ENCODE assay signal across 9 cellular contexts in the genomic region with DNA sequence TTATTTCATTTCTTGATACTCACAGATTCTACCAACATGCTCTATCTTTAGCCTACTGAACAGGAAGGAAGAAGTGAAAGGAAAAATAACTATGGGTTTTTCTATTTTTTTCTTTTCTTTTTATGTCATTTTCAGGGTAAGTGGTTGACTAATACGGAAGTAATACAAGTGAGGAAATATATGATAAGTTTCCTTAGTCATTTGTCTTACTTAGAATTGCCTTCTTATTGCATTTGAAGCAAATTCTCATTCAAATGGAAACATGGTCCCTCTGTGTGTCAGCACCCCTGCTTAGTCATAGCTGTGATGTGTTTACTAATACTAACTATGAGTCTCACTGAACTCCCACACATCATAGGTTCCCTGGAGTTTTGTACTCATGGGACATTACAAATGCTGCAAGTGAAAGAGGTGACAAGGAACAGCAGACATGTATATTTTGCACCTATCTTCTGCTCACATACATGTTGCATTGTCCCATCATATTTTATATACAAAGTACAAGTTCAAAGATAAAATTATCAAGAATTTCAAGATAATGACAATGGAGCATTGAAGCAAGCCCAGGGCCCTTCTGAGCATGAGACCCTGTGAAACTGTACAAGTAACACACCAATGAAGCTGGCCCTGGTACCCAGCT.
DNase-seq lines count a peak whose midpoint lies in the region; ATAC-seq and TF ChIP-seq lines count a peak whose summit lies in the region.
"Had no signal": no experiment of that assay in that cellular context is flagged by ENCODE, and none has a peak within 500 bp of the region (broad histone marks: within the 10 kb centered on the region; RNA-seq: fewer than 3 reads in every experiment).

No MANE protein-coding gene starts in this region.

- ATAC-seq in GM18520 (IDR thresholded peaks at IDR 0.05; ENCODE audit: unreplicated experiment) (peak; percentile 47), HG02981 (IDR thresholded peaks at IDR 0.05; ENCODE audit: unreplicated experiment) (peak; percentile 73), HG03460 (IDR thresholded peaks at IDR 0.05; ENCODE audit: unreplicated experiment) (no peak)

- no peak overlapping the region for H3K27ac ChIP-seq in osteoblast (ENCODE audit: low read depth, low read length)
- H3K27ac ChIP-seq in CD4-positive, alpha-beta memory T cell (ENCODE audit: low read depth, low read length) = no peak overlapping the region

- H3K27me3 ChIP-seq in osteoblast (ENCODE audit: insufficient read depth, low read length) = no peaks in the 10 kb centered on the region
- no peaks in the 10 kb centered on the region for H3K27me3 ChIP-seq in CD4-positive, alpha-beta memory T cell (ENCODE audit: insufficient read depth, low read length)

- peaks cover 1 to 10% (median 5%) of the 10 kb centered on the region in 4 donors for H3K4me1 Mint-ChIP-seq in CD4-positive, alpha-beta memory T cell

- no peaks in the 10 kb centered on the region for H3K79me2 ChIP-seq in osteoblast (ENCODE audit: insufficient read depth, low read length)

- H3K27ac Mint-ChIP-seq in CD4-positive, alpha-beta memory T cell = peak overlapping the region in 2 of 7 donors; percentile 2 to 65
- H3K27ac Mint-ChIP-seq: natural killer cell had no signal

- peaks cover 4 to 10% of the 10 kb centered on the region in 2 donors for H3K27me3 Mint-ChIP-seq in CD4-positive, alpha-beta memory T cell

- H2AFZ ChIP-seq in osteoblast (ENCODE audit: low read length) = no peak overlapping the region

- no peak overlapping the region for H3K4me3 Mint-ChIP-seq in CD4-positive, alpha-beta memory T cell
- H3K4me3 Mint-ChIP-seq: natural killer cell had no signal

- H3K4me3 ChIP-seq in osteoblast (ENCODE audit: insufficient read depth, low read length) = no peak overlapping the region
- H3K4me3 ChIP-seq in CD4-positive, alpha-beta memory T cell (ENCODE audit: low read length in 2 of 2) = no peak overlapping the region

- H4K20me1 ChIP-seq in osteoblast (ENCODE audit: insufficient read depth, low read length) = no peaks in the 10 kb centered on the region

- no peak for TF ChIP-seq CTCF in osteoblast (IDR thresholded peaks at IDR 0.05; ENCODE audit: extremely low read depth, low read depth, low read length)

- intact Hi-C loops in CD4-positive, alpha-beta memory T cell (cut with micrococcal nuclease) = no loop called here
- intact Hi-C loops in posterior vena cava (cut with DNase I) = no loop called here

- H3K36me3 Mint-ChIP-seq in CD4-positive, alpha-beta memory T cell = peaks cover 1 to 12% of the 10 kb centered on the region in 2 donors
- H3K36me3 Mint-ChIP-seq: natural killer cell had no signal

- DNase-seq in activated CD4-positive, alpha-beta T cell treated with anti-CD3 and anti-CD28 coated beads for 48 hours = peak; percentile 61
- DNase-seq in osteoblast (ENCODE audit: insufficient read length, low spot score, missing footprints) = peak; percentile 34
- DNase-seq in CD4-positive, alpha-beta memory T cell = no peak
- no peak for DNase-seq in posterior vena cava (ENCODE audit: low spot score)
- no peak for DNase-seq in HuH-7 (ENCODE audit: low spot score)
- DNase-seq: natural killer cell had no signal

- H3K9me3 ChIP-seq in osteoblast (ENCODE audit: low read depth, low read length) = peaks cover 2% of the 10 kb centered on the region
- H3K9me3 ChIP-seq in CD4-positive, alpha-beta memory T cell (ENCODE audit: control insufficient read depth in 1 of 2, low read length in 2 of 2) = peaks cover 0 to 3% of the 10 kb centered on the region in 2 donors

- no peak overlapping the region for H3K4me2 ChIP-seq in osteoblast (ENCODE audit: insufficient read depth, low read length)

- POLR2A ChIA-PET in CD4-positive, alpha-beta memory T cell (lab: Charles Lee; ENCODE audit: partially characterized antibody) = no interaction called here

- peaks cover 16% of the 10 kb centered on the region for H3K4me1 ChIP-seq in osteoblast (ENCODE audit: insufficient read depth, low read length)
- H3K4me1 ChIP-seq in CD4-positive, alpha-beta memory T cell (ENCODE audit: insufficient read depth, low read length) = no peaks in the 10 kb centered on the region

- peaks cover 3 to 39% (median 19%) of the 10 kb centered on the region in 8 donors for H3K9me3 Mint-ChIP-seq in CD4-positive, alpha-beta memory T cell

- CTCF ChIA-PET in CD4-positive, alpha-beta memory T cell (lab: Charles Lee; ENCODE audit: partially characterized antibody) = no interaction called here

- no peaks in the 10 kb centered on the region for H3K36me3 ChIP-seq in osteoblast (ENCODE audit: insufficient read depth, low read length)
- no peaks in the 10 kb centered on the region for H3K36me3 ChIP-seq in CD4-positive, alpha-beta memory T cell (ENCODE audit: insufficient read depth, low read length)

Comparison
In these comparisons a context has a peak if more than half of its experiments do, and no peak if none do; other contexts are left out.
1. DNase-seq: peak in activated CD4-positive, alpha-beta T cell treated with anti-CD3 and anti-CD28 coated beads for 48 hours (single experiment) and osteoblast (single experiment); none in CD4-positive, alpha-beta memory T cell (0 of 5), posterior vena cava (single experiment) and HuH-7 (single experiment).